7 cellular contexts compared by ENCODE assay signal in genomic region chr7:123070702-123071286, GRCh38.
DNase-seq lines count a peak whose midpoint lies in the region; TF ChIP-seq lines count a peak whose summit lies in the region.

No MANE protein-coding gene starts in this region.

- no peaks in the 10 kb centered on the region for H3K9me3 Mint-ChIP-seq in neural crest cell

- in situ Hi-C loops in GM13977 (cut with MboI; ENCODE audit: low pct_unique_long_range_greater_than_20kb, low sequenced_read_pairs, unreplicated experiment): no loop called here
- in situ Hi-C loops in G401 (cut with HindIII; ENCODE audit: low sequenced_read_pairs): no loop called here

- TF ChIP-seq CTCF in GM13977 (IDR thresholded peaks at IDR 0.05; ENCODE audit: extremely low read depth, insufficient read depth, missing control alignments) (peak; percentile 63), VCaP (conservative IDR thresholded peaks at IDR 0.05) (peak; percentile 88), neural crest cell (conservative IDR thresholded peaks at IDR 0.05) (peak; percentile 62)

- no peak overlapping the region for H3K4me3 Mint-ChIP-seq in neural crest cell

- H3K27ac ChIP-seq in VCaP: no peak overlapping the region

- H3K27me3 Mint-ChIP-seq in neural crest cell (ENCODE audit: low read depth): no peaks in the 10 kb centered on the region

- DNase-seq in GM13977 (ENCODE audit: low spot score) (peak; percentile 26), HT-29 (ENCODE audit: low spot score) (peak; percentile 60), neural crest cell (ENCODE audit: low read depth, low spot score) (peak; percentile 4), G401 (ENCODE audit: low spot score) (no peak), NCI-H2196 (lab: John Stamatoyannopoulos, UW; ENCODE audit: unreplicated experiment) (no peak), CD1c-positive myeloid dendritic cell (ENCODE audit: extremely low spot score) (no peak)

- H3K27ac Mint-ChIP-seq in neural crest cell (ENCODE audit: unreplicated experiment): no peak overlapping the region

- H3K4me1 Mint-ChIP-seq in neural crest cell: no peaks in the 10 kb centered on the region

- no peaks in the 10 kb centered on the region for H3K36me3 Mint-ChIP-seq in neural crest cell (ENCODE audit: low read depth)

Comparison
In these comparisons a context has a peak if more than half of its experiments do, and no peak if none do; other contexts are left out.
1. DNase-seq: peak in GM13977 (single experiment), HT-29 (single experiment) and neural crest cell (single experiment); none in G401 (single experiment), NCI-H2196 (single experiment) and CD1c-positive myeloid dendritic cell (single experiment).
2. Peak in every context shown above with its lines, with median percentiles within 50 percentile points of each other: CTCF ChIP-seq.